ENCODE assay signal across 1 cellular context in genomic region chr2:46342566-46343315, GRCh38.
TF ChIP-seq lines count a peak whose summit lies in the region.

No MANE protein-coding gene starts in this region.

TF ChIP-seq in IMR-90, 13 proteins besides CTCF, POLR2A, EP300 and RAD21:
- TF ChIP-seq RCOR1 (IDR thresholded peaks at IDR 0.05; ENCODE audit: insufficient replicate concordance, low read length) (no peak), SMC3 (IDR thresholded peaks at IDR 0.05; ENCODE audit: low read depth, low read length) (no peak), FOS (IDR thresholded peaks at IDR 0.05; ENCODE audit: low read depth, low read length) (no peak), MXI1 (IDR thresholded peaks at IDR 0.05; ENCODE audit: borderline replicate concordance, low read depth, low read length) (no peak), MAZ (IDR thresholded peaks at IDR 0.05; ENCODE audit: borderline replicate concordance, low read depth, low read length) (no peak), RFX5 (IDR thresholded peaks at IDR 0.05; ENCODE audit: low read depth, low read length) (no peak), NFE2L2 (IDR thresholded peaks at IDR 0.05; ENCODE audit: low read depth, low read length) (no peak), MAFK (IDR thresholded peaks at IDR 0.05; ENCODE audit: low read depth, low read length) (no peak), CEBPB (IDR thresholded peaks at IDR 0.05; ENCODE audit: low read depth, low read length) (no peak)
- TF ChIP-seq, protein P1, sequence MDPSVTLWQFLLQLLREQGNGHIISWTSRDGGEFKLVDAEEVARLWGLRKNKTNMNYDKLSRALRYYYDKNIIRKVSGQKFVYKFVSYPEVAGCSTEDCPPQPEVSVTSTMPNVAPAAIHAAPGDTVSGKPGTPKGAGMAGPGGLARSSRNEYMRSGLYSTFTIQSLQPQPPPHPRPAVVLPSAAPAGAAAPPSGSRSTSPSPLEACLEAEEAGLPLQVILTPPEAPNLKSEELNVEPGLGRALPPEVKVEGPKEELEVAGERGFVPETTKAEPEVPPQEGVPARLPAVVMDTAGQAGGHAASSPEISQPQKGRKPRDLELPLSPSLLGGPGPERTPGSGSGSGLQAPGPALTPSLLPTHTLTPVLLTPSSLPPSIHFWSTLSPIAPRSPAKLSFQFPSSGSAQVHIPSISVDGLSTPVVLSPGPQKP (IDR thresholded peaks at IDR 0.05; ENCODE audit: borderline replicate concordance, low read depth, low read length), result no peak
